18 cellular contexts compared by ENCODE assay signal in the genomic region with DNA sequence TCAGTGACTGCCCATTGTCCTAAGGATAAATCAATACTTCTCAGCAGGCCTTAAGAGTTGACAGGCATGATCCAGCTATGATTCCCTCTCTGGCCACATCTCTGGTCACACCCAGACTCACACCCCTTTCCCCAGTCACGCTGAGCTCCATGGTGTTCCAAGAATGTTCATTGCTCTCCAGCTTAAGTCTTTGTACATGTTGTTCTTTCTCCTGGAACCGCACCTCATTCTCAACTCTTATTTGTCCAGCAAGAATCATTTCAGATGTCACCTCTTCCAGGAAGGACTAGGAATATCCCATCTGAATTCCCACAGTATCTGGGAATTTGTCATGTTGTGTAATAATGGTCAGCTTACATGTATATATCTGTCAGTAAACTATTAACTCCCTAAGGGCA.
DNase-seq lines count a peak whose midpoint lies in the region; ATAC-seq and TF ChIP-seq lines count a peak whose summit lies in the region.
"Had no signal": no experiment of that assay in that cellular context is flagged by ENCODE, and none has a peak within 500 bp of the region (broad histone marks: within the 10 kb centered on the region; RNA-seq: fewer than 3 reads in every experiment).

No MANE protein-coding gene starts in this region.

- no peak overlapping the region for H3K4me3 ChIP-seq in fibroblast of mammary gland (ENCODE audit: control insufficient read depth, low read depth, low read length)
- H3K4me3 ChIP-seq in tibial artery = no peak overlapping the region
- H3K4me3 ChIP-seq in PC-9 = no peak overlapping the region
- no peak overlapping the region for H3K4me3 ChIP-seq in naive thymus-derived CD4-positive, alpha-beta T cell (ENCODE audit: low read length)
- no peak overlapping the region for H3K4me3 ChIP-seq in neural progenitor cell

- no peak overlapping the region for H3K27ac Mint-ChIP-seq in naive thymus-derived CD4-positive, alpha-beta T cell
- no peak overlapping the region for H3K27ac Mint-ChIP-seq in neural progenitor cell
- H3K27ac Mint-ChIP-seq: CD4-positive, alpha-beta T cell had no signal

- H4K20me1 ChIP-seq in PC-9 (ENCODE audit: insufficient read depth) = no peaks in the 10 kb centered on the region
- no peaks in the 10 kb centered on the region for H4K20me1 ChIP-seq in neural progenitor cell (ENCODE audit: low read depth)

- no TSS peak for BruUV-seq in PC-9 (replicated peaks; lab: Mats Ljungman, UMichigan)

- no peak for TF ChIP-seq CTCF in fibroblast of mammary gland (conservative IDR thresholded peaks at IDR 0.05; ENCODE audit: control insufficient read depth, insufficient read depth, low read depth, low read length)
- TF ChIP-seq CTCF in tibial artery (IDR thresholded peaks at IDR 0.05) = no peak
- no peak for TF ChIP-seq CTCF in PC-9 (conservative IDR thresholded peaks at IDR 0.05)
- TF ChIP-seq CTCF in neural progenitor cell (IDR thresholded peaks at IDR 0.05) = no peak

- H3K4me1 ChIP-seq in tibial artery (peaks cover 0 to 90% (median 45%) of the 10 kb centered on the region in 4 donors), PC-9 (replicated peaks; ENCODE audit: insufficient read depth) (peaks cover 33% of the 10 kb centered on the region), neural progenitor cell (no peaks in the 10 kb centered on the region)
- H3K4me1 ChIP-seq in naive thymus-derived CD4-positive, alpha-beta T cell (ENCODE audit: control insufficient read depth in 2 of 2, insufficient read depth in 2 of 2, low read length in 2 of 2) = no peaks in the 10 kb centered on the region

- CTCF ChIA-PET in PC-9 (lab: Charles Lee) = interaction anchor here (0.6 kb wide), 1 partner anchor 17 kb away, joined by 3 read pairs; no protein-coding TSS in a partner anchor
- CTCF ChIA-PET in naive thymus-derived CD4-positive, alpha-beta T cell (lab: Charles Lee) = no interaction called here

- H3K27me3 ChIP-seq in tibial artery (no peaks in the 10 kb centered on the region), PC-9 (ENCODE audit: insufficient read depth, low read depth) (no peaks in the 10 kb centered on the region), neural progenitor cell (no peaks in the 10 kb centered on the region)
- H3K27me3 ChIP-seq in naive thymus-derived CD4-positive, alpha-beta T cell (ENCODE audit: control insufficient read depth in 2 of 2, insufficient read depth in 2 of 2, low read length in 2 of 2) = no peaks in the 10 kb centered on the region
- H3K27me3 ChIP-seq: neutrophil had no signal

- no peaks in the 10 kb centered on the region for H3K36me3 ChIP-seq in tibial artery
- H3K36me3 ChIP-seq in PC-9 (ENCODE audit: low read depth) = no peaks in the 10 kb centered on the region
- no peaks in the 10 kb centered on the region for H3K36me3 ChIP-seq in naive thymus-derived CD4-positive, alpha-beta T cell (ENCODE audit: control insufficient read depth in 2 of 3, insufficient read depth in 3 of 3, low read length in 3 of 3)
- no peaks in the 10 kb centered on the region for H3K36me3 ChIP-seq in neural progenitor cell
- H3K36me3 ChIP-seq: neutrophil had no signal

- peaks cover 0 to 8% (median 7%) of the 10 kb centered on the region in 5 donors for H3K27me3 Mint-ChIP-seq in naive thymus-derived CD4-positive, alpha-beta T cell
- no peaks in the 10 kb centered on the region for H3K27me3 Mint-ChIP-seq in neural progenitor cell (ENCODE audit: insufficient read depth, low read depth)

- ATAC-seq in naive thymus-derived CD4-positive, alpha-beta T cell = no peak
- ATAC-seq: HCT116 had no signal

- H3K27ac ChIP-seq in tibial artery (peak overlapping the region; percentile 81 to 87), PC-9 (no peak overlapping the region), neural progenitor cell (no peak overlapping the region)
- no peak overlapping the region for H3K27ac ChIP-seq in naive thymus-derived CD4-positive, alpha-beta T cell (ENCODE audit: low read depth, low read length)
- H3K27ac ChIP-seq: neutrophil had no signal

- no peaks in the 10 kb centered on the region for H3K4me1 Mint-ChIP-seq in naive thymus-derived CD4-positive, alpha-beta T cell
- no peaks in the 10 kb centered on the region for H3K4me1 Mint-ChIP-seq in neural progenitor cell

- DNase-seq in amniotic epithelial cell (ENCODE audit: low read depth) (peak; percentile 94), fibroblast of mammary gland (ENCODE audit: low read depth) (peak; percentile 96), mucosa of gallbladder (ENCODE audit: low spot score) (peak; percentile 61), tibial artery (peak; percentile 86 to 88), PC-9 (no peak), neural progenitor cell (ENCODE audit: low spot score) (no peak)
- DNase-seq in naive thymus-derived CD4-positive, alpha-beta T cell = no peak
- DNase-seq in effector CD8-positive, alpha-beta T cell (lab: John Stamatoyannopoulos, UW) = no peak
- DNase-seq: activated CD4-positive, alpha-beta T cell treated with anti-CD3 and anti-CD28 coated beads, Interleukin-2, amount 50 U/mL, for 4 hours; activated effector memory CD4-positive, alpha-beta T cell treated with anti-CD3 and anti-CD28 coated beads, Interleukin-2, amount 50 U/mL, for 16 hours; CD4-positive, alpha-beta T cell; cerebellar nuclear complex; kidney glomerular epithelial cell; NCI-H1105; NCI-H446 treated with DMSO at 0.1 percent for 48 hours; stimulated activated CD4-positive, alpha-beta T cell treated with anti-CD3 and anti-CD28 coated beads, Interleukin-2, amount 100 ng/mL, for 24 hours had no signal

- H3K79me2 ChIP-seq in PC-9 (ENCODE audit: low read depth) = no peaks in the 10 kb centered on the region
- no peaks in the 10 kb centered on the region for H3K79me2 ChIP-seq in neural progenitor cell (ENCODE audit: low read depth)

- peaks cover 21% of the 10 kb centered on the region for H3F3A ChIP-seq in PC-9 (ENCODE audit: insufficient read depth, low read depth)
- no peaks in the 10 kb centered on the region for H3F3A ChIP-seq in neural progenitor cell (ENCODE audit: low read depth)

- POLR2A ChIA-PET in PC-9 (lab: Charles Lee; ENCODE audit: unreplicated experiment) = interaction anchor here (0.5 kb wide), 1 partner anchor 15 kb away, joined by 7 read pairs; no protein-coding TSS in a partner anchor
- POLR2A ChIA-PET in naive thymus-derived CD4-positive, alpha-beta T cell (lab: Charles Lee) = no interaction called here

- H3K4me3 Mint-ChIP-seq in naive thymus-derived CD4-positive, alpha-beta T cell = no peak overlapping the region
- no peak overlapping the region for H3K4me3 Mint-ChIP-seq in neural progenitor cell
- H3K4me3 Mint-ChIP-seq: CD4-positive, alpha-beta T cell had no signal

- H2AFZ ChIP-seq in PC-9 (no peak overlapping the region), neural progenitor cell (replicated peaks) (no peak overlapping the region)

- intact Hi-C loops in tibial artery (cut with DNase I; ENCODE audit: low total_unique reads) (no loop called here), PC-9 (cut with micrococcal nuclease; ENCODE audit: unreplicated experiment) (no loop called here)
- intact Hi-C loops in naive thymus-derived CD4-positive, alpha-beta T cell (cut with micrococcal nuclease) = no loop called here

- H3K9me3 ChIP-seq in tibial artery (no peaks in the 10 kb centered on the region), PC-9 (ENCODE audit: insufficient read depth, low read depth) (0 out of 2 replicates have a peak, but pooled peaks cover 5% of the 10 kb centered on the region), neural progenitor cell (ENCODE audit: low read depth) (no peaks in the 10 kb centered on the region)
- no peaks in the 10 kb centered on the region for H3K9me3 ChIP-seq in naive thymus-derived CD4-positive, alpha-beta T cell (ENCODE audit: control insufficient read depth in 2 of 3, low read length in 3 of 3)
- H3K9me3 ChIP-seq: neutrophil had no signal

- no peaks in the 10 kb centered on the region for H3K36me3 Mint-ChIP-seq in naive thymus-derived CD4-positive, alpha-beta T cell
- no peaks in the 10 kb centered on the region for H3K36me3 Mint-ChIP-seq in neural progenitor cell

- H3K9ac ChIP-seq in neural progenitor cell = no peak overlapping the region

- H3K4me2 ChIP-seq in PC-9 = no peak overlapping the region
- H3K4me2 ChIP-seq in neural progenitor cell = no peak overlapping the region

- no peaks in the 10 kb centered on the region for H3K9me2 ChIP-seq in PC-9 (ENCODE audit: insufficient read depth)

- H3K9me3 Mint-ChIP-seq in naive thymus-derived CD4-positive, alpha-beta T cell = no peaks in the 10 kb centered on the region
- no peaks in the 10 kb centered on the region for H3K9me3 Mint-ChIP-seq in neural progenitor cell
- H3K9me3 Mint-ChIP-seq: CD4-positive, alpha-beta T cell had no signal

Comparison
In these comparisons a context has a peak if more than half of its experiments do, and no peak if none do; other contexts are left out.
1. DNase-seq: peak in amniotic epithelial cell (single experiment), fibroblast of mammary gland (single experiment), mucosa of gallbladder (single experiment) and tibial artery (2 of 2); none in PC-9 (0 of 2), naive thymus-derived CD4-positive, alpha-beta T cell (0 of 9), neural progenitor cell (single experiment) and effector CD8-positive, alpha-beta T cell (single experiment).
2. H3K27ac ChIP-seq: peak in tibial artery (2 of 2); none in PC-9 (single experiment), naive thymus-derived CD4-positive, alpha-beta T cell (single experiment) and neural progenitor cell (single experiment).